In genomic region chr3:57518276-57518914, GRCh38 we compare ENCODE assay signal across 1 cellular context.
TF ChIP-seq lines count a peak whose summit lies in the region.

No MANE protein-coding gene starts in this region.

TF ChIP-seq in K562, 482 proteins besides CTCF, POLR2A, EP300 and RAD21:
- TF ChIP-seq THAP7 (CRISPR knock-in tag; IDR thresholded peaks at IDR 0.05) = no peak
- 0 out of 2 replicates have a peak, but pooled peaks have one; percentile 18 for TF ChIP-seq FOSL1 (tag; conservative IDR thresholded peaks at IDR 0.05)
